Comparison of ENCODE assay signal across 1 cellular context in the genomic region with DNA sequence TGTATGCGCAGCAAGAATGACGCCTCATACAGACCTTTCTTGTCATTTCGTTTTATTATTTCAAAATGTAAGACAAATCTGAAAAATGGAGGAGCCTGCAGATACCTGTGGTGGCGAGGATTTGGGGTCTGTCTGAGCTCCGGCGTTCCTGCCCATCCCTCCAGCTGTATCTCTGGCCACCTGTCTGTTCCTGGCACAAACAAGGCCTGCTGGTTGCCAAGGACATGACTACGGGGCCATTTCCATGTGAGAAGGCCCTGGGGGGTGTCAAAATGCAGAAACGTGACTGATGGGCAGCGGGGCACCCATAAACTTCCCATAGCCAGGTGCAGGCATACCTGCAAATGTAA.
TF ChIP-seq lines count a peak whose summit lies in the region.

No MANE protein-coding gene starts in this region.

TF ChIP-seq in HCT116, 20 proteins besides CTCF, POLR2A, EP300 and RAD21 (continued from another document):
- no peak for TF ChIP-seq EZH2phosphoT487 (IDR thresholded peaks at IDR 0.05; ENCODE audit: borderline replicate concordance)
